8 cellular contexts compared by ENCODE assay signal in the genomic region with DNA sequence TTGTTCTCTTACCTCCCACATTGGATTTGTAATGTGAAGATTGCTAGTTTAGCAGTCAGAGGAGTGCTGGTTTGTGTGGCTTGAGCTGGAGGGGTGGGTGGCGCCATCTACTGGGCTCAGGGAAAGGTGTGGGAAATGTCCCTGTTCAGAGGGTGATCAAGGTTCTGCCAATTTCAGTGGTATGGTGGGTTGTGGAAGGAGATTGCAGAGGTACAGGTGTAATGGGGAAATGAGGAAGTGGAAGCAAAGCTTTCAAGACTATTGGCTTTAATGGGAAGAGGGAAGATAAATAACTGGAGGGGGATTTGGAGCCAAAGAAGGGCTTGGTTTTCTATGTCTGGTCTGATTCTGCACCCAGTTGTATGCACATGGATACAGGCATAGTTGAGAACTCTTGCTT.
DNase-seq lines count a peak whose midpoint lies in the region; ATAC-seq and TF ChIP-seq lines count a peak whose summit lies in the region.

No MANE protein-coding gene starts in this region.

- H3K4me2 ChIP-seq in Karpas-422 (ENCODE audit: low read depth, low read length, poor library complexity, severe bottlenecking) (no peak overlapping the region), smooth muscle cell (no peak overlapping the region)

- H4K20me1 ChIP-seq in Karpas-422 (ENCODE audit: insufficient read depth, low read depth, low read length) (no peaks in the 10 kb centered on the region), smooth muscle cell (ENCODE audit: low read depth) (peaks cover 16% of the 10 kb centered on the region)

- peaks cover 11% of the 10 kb centered on the region for H3F3A ChIP-seq in smooth muscle cell (ENCODE audit: low read depth)

- POLR2A ChIA-PET in CD8-positive, alpha-beta memory T cell (lab: Charles Lee), result no interaction called here

- H3K79me2 ChIP-seq in Karpas-422 (ENCODE audit: low read length) (no peaks in the 10 kb centered on the region), smooth muscle cell (ENCODE audit: low read depth) (no peaks in the 10 kb centered on the region)

- ATAC-seq in GM19351 (IDR thresholded peaks at IDR 0.05; ENCODE audit: unreplicated experiment), result peak; percentile 95
- no peak for ATAC-seq in HG03565 (IDR thresholded peaks at IDR 0.05; ENCODE audit: unreplicated experiment)

- H3K9me3 ChIP-seq in CD8-positive, alpha-beta memory T cell (ENCODE audit: low read length), result no peaks in the 10 kb centered on the region
- H3K9me3 ChIP-seq in Karpas-422 (ENCODE audit: low read length), result no peaks in the 10 kb centered on the region
- H3K9me3 ChIP-seq in smooth muscle cell (replicated peaks; ENCODE audit: low read depth), result no peaks in the 10 kb centered on the region

- H3K4me1 ChIP-seq in CD8-positive, alpha-beta memory T cell (ENCODE audit: insufficient read depth, low read length), result no peaks in the 10 kb centered on the region
- no peaks in the 10 kb centered on the region for H3K4me1 ChIP-seq in Karpas-422 (ENCODE audit: low read length)
- H3K4me1 ChIP-seq in smooth muscle cell (ENCODE audit: low read depth), result peaks cover 4% of the 10 kb centered on the region

- H3K9ac ChIP-seq in Karpas-422 (ENCODE audit: low read length), result no peak overlapping the region
- H3K9ac ChIP-seq in smooth muscle cell (ENCODE audit: low read depth), result no peak overlapping the region

- H2AFZ ChIP-seq in Karpas-422 (ENCODE audit: low read length) (no peak overlapping the region), smooth muscle cell (ENCODE audit: low read depth) (no peak overlapping the region)

- 0% methylated on average over 1 of the region's 1 CpG for WGBS in smooth muscle cell (ENCODE audit: low lambda C conversion rate)

- DNase-seq in CD8-positive, alpha-beta memory T cell, result peak; percentile 5 to 54 (median 19)
- peak; percentile 78 for DNase-seq in Karpas-422
- peak; percentile 46 for DNase-seq in SHP77 treated with DMSO at 0.1 percent for 48 hours (lab: John Stamatoyannopoulos, UW)
- DNase-seq in anterior cingulate cortex (lab: John Stamatoyannopoulos, UW), result peak in 32 of 58 donors; percentile 1 to 63 (median 14)
- peak; percentile 28 to 32 for DNase-seq in hippocampal formation (lab: John Stamatoyannopoulos, UW)
- no peak for DNase-seq in smooth muscle cell (lab: John Stamatoyannopoulos, UW; ENCODE audit: unreplicated experiment)

- CTCF ChIA-PET in CD8-positive, alpha-beta memory T cell (lab: Charles Lee), result interaction anchor here (1.3 to 3.6 kb wide), 3 partner anchors 9 to 480 kb away, joined by 3 to 25 read pairs (median 4); no protein-coding TSS in a partner anchor

- H3K9me2 ChIP-seq in Karpas-422 (replicated peaks; ENCODE audit: insufficient read depth, low read length), result no peaks in the 10 kb centered on the region

- TF ChIP-seq CTCF in smooth muscle cell (IDR thresholded peaks at IDR 0.05; ENCODE audit: borderline replicate concordance, insufficient read depth, poor library complexity, severe bottlenecking), result peak; percentile 84

- H3K4me1 Mint-ChIP-seq in CD8-positive, alpha-beta memory T cell, result no peaks in the 10 kb centered on the region

- peaks cover 21 to 51% of the 10 kb centered on the region in 2 donors for H3K27me3 Mint-ChIP-seq in CD8-positive, alpha-beta memory T cell

- no peak overlapping the region for H3K4me3 Mint-ChIP-seq in CD8-positive, alpha-beta memory T cell

- no peak overlapping the region for H3K27ac Mint-ChIP-seq in CD8-positive, alpha-beta memory T cell

- H3K9me3 Mint-ChIP-seq in CD8-positive, alpha-beta memory T cell, result no peaks in the 10 kb centered on the region

- no peaks in the 10 kb centered on the region for H3K27me3 ChIP-seq in CD8-positive, alpha-beta memory T cell (ENCODE audit: insufficient read depth, low read length, poor library complexity, severe bottlenecking)
- H3K27me3 ChIP-seq in Karpas-422 (ENCODE audit: low read length), result no peaks in the 10 kb centered on the region
- no peaks in the 10 kb centered on the region for H3K27me3 ChIP-seq in smooth muscle cell (ENCODE audit: low read depth)

- H3K27ac ChIP-seq in CD8-positive, alpha-beta memory T cell (ENCODE audit: low read depth, low read length), result no peak overlapping the region
- no peak overlapping the region for H3K27ac ChIP-seq in Karpas-422 (ENCODE audit: low read length)
- no peak overlapping the region for H3K27ac ChIP-seq in smooth muscle cell (ENCODE audit: low read depth)

- H3K4me3 ChIP-seq in CD8-positive, alpha-beta memory T cell (ENCODE audit: low read length), result no peak overlapping the region
- H3K4me3 ChIP-seq in Karpas-422 (ENCODE audit: low read length), result no peak overlapping the region
- H3K4me3 ChIP-seq in smooth muscle cell, result no peak overlapping the region

- H3K36me3 Mint-ChIP-seq in CD8-positive, alpha-beta memory T cell, result no peaks in the 10 kb centered on the region

- no peaks in the 10 kb centered on the region for H3K36me3 ChIP-seq in CD8-positive, alpha-beta memory T cell (ENCODE audit: insufficient read depth, low read length)
- no peaks in the 10 kb centered on the region for H3K36me3 ChIP-seq in Karpas-422 (ENCODE audit: insufficient read depth, low read length)
- H3K36me3 ChIP-seq in smooth muscle cell (ENCODE audit: low read depth), result peaks cover 3% of the 10 kb centered on the region
